10 cellular contexts compared by ENCODE assay signal in genomic region chr22:45290410-45290936, GRCh38. TPM values are rescaled to one million over a fixed set of nuclear protein-coding genes. Genes with fewer than 3 reads are reported as not detected.
DNase-seq lines count a peak whose midpoint lies in the region; ATAC-seq and TF ChIP-seq lines count a peak whose summit lies in the region.
"Had no signal": no experiment of that assay in that cellular context is flagged by ENCODE, and none has a peak within 500 bp of the region (broad histone marks: within the 10 kb centered on the region; RNA-seq: fewer than 3 reads in every experiment).

No MANE protein-coding gene starts in this region.

- H3K36me3 ChIP-seq in right atrium auricular region = no peaks in the 10 kb centered on the region
- H3K36me3 ChIP-seq in RWPE2 (ENCODE audit: low read depth) = no peaks in the 10 kb centered on the region
- no peaks in the 10 kb centered on the region for H3K36me3 ChIP-seq in heart right ventricle
- no peaks in the 10 kb centered on the region for H3K36me3 ChIP-seq in transverse colon

- H3K4me3 ChIP-seq in right atrium auricular region (no peak overlapping the region), RWPE2 (ENCODE audit: severe bottlenecking) (no peak overlapping the region), heart right ventricle (no peak overlapping the region), transverse colon (no peak overlapping the region)

- WGBS in heart right ventricle, 2 donors = 30 to 39% methylated on average over 18 of the region's 18 CpGs
- WGBS in transverse colon (ENCODE audit: low coverage in 1 of 2), 2 donors = 57 to 73% methylated on average over 6 to 18 of the region's 18 CpGs

- TF ChIP-seq POLR2A in transverse colon (IDR thresholded peaks at IDR 0.05) = no peak

- TF ChIP-seq CTCF in right atrium auricular region (IDR thresholded peaks at IDR 0.05) (no peak), RWPE2 (IDR thresholded peaks at IDR 0.05; ENCODE audit: poor library complexity, severe bottlenecking) (no peak), heart right ventricle (IDR thresholded peaks at IDR 0.05) (no peak), transverse colon (IDR thresholded peaks at IDR 0.05) (no peak)

- H3K27me3 ChIP-seq in right atrium auricular region = no peaks in the 10 kb centered on the region
- no peaks in the 10 kb centered on the region for H3K27me3 ChIP-seq in RWPE2 (ENCODE audit: insufficient read depth, poor library complexity, severe bottlenecking)
- H3K27me3 ChIP-seq in heart right ventricle = peaks cover 0 to 20% (median 0%) of the 10 kb centered on the region in 7 donors
- H3K27me3 ChIP-seq in transverse colon = no peaks in the 10 kb centered on the region

- H3K9me3 ChIP-seq in right atrium auricular region (no peaks in the 10 kb centered on the region), RWPE2 (ENCODE audit: severe bottlenecking) (no peaks in the 10 kb centered on the region), heart right ventricle (no peaks in the 10 kb centered on the region), transverse colon (no peaks in the 10 kb centered on the region)

- peaks cover 0 to 1% of the 10 kb centered on the region in 2 donors for H3K4me1 ChIP-seq in right atrium auricular region
- H3K4me1 ChIP-seq in RWPE2 (ENCODE audit: insufficient read depth, poor library complexity, severe bottlenecking) = no peaks in the 10 kb centered on the region
- H3K4me1 ChIP-seq in heart right ventricle = peaks cover 0 to 23% (median 0%) of the 10 kb centered on the region in 9 donors
- peaks cover 0 to 7% (median 0%) of the 10 kb centered on the region in 4 donors for H3K4me1 ChIP-seq in transverse colon

- DNase-seq in Right ventricle myocardium inferior (ENCODE audit: missing footprints) = peak; percentile 59
- DNase-seq in right atrium auricular region (ENCODE audit: low spot score) = no peak
- no peak for DNase-seq in RWPE2 (ENCODE audit: low spot score)
- no peak for DNase-seq in heart right ventricle
- DNase-seq in transverse colon = peak; percentile 38
- DNase-seq in midbrain (lab: John Stamatoyannopoulos, UW) = no peak
- DNase-seq: stimulated activated CD4-positive, alpha-beta T cell treated with anti-CD3 and anti-CD28 coated beads, Interleukin-15, amount 100 ng/mL, for 24 hours had no signal

- ATAC-seq in Right ventricle myocardium inferior (peak; percentile 51), RWPE2 (ENCODE audit: low read depth) (peak; percentile 66), heart right ventricle (peak in 7 of 8 donors; percentile 23 to 66 (median 48)), HG03108 (IDR thresholded peaks at IDR 0.05; ENCODE audit: unreplicated experiment) (no peak), HG03354 (IDR thresholded peaks at IDR 0.05; ENCODE audit: poor library complexity, severe bottlenecking, unreplicated experiment) (no peak)

- H3K27ac ChIP-seq in right atrium auricular region (no peak overlapping the region), RWPE2 (ENCODE audit: poor library complexity, severe bottlenecking) (no peak overlapping the region), heart right ventricle (no peak overlapping the region), transverse colon (no peak overlapping the region)

- intact Hi-C loops in Right ventricle myocardium inferior (cut with DNase I) = no loop called here
- intact Hi-C loops in heart right ventricle (cut with DNase I) = no loop called here
- intact Hi-C loops in transverse colon (cut with DNase I; ENCODE audit: low total_unique reads) = no loop called here

- in situ Hi-C loops in transverse colon (cut with MboI; ENCODE audit: low pct_ligation_motif_present in 1 of 4, low pct_unique_long_range_greater_than_20kb in 1 of 4, low sequenced_read_pairs in 3 of 4) = no loop called here

- TF ChIP-seq EP300 in transverse colon (IDR thresholded peaks at IDR 0.05; ENCODE audit: low read depth) = no peak

RNA-seq across cellular contexts. Expression of gene UPK3A, which starts 5.7 kb away (rescaled TPM):
- 0.54 TPM for total RNA-seq in Right ventricle myocardium inferior
- total RNA-seq in right atrium auricular region = not detected
- not detected for total RNA-seq in heart right ventricle
- polyA plus RNA-seq in heart right ventricle = under 1 TPM in 1 of 2 donors, not detected in 1; 0.48 TPM
- total RNA-seq in transverse colon = under 1 TPM in 1 of 4 donors, not detected in 3; 0.79 TPM
- total RNA-seq: CD8-positive, alpha-beta memory T cell had no signal
- polyA plus RNA-seq: CD8-positive, alpha-beta memory T cell had no signal

RNA-seq across cellular contexts. Expression of gene FAM118A, which starts 19.3 kb away (rescaled TPM):
- total RNA-seq in Right ventricle myocardium inferior = 18.7 TPM
- 10 to 100 TPM; 11.6 to 12.4 TPM for total RNA-seq in right atrium auricular region
- total RNA-seq in heart right ventricle = 10 to 100 TPM; 10.4 to 30.8 (median 16.3) TPM
- 10 to 100 TPM; 10.2 to 35.7 TPM for polyA plus RNA-seq in heart right ventricle
- total RNA-seq in transverse colon = 100 to 1,000 TPM in 2 of 4 donors, 10 to 100 TPM in 2; 46.0 to 424 (median 210) TPM

RNA-seq across cellular contexts. Expression of gene KIAA0930, which starts 49.8 kb away (rescaled TPM):
- total RNA-seq in Right ventricle myocardium inferior (22.3 TPM), right atrium auricular region (10 to 100 TPM; 13.0 to 20.4 TPM), heart right ventricle (10 to 100 TPM; 12.2 to 48.3 (median 16.9) TPM), transverse colon (10 to 100 TPM; 18.0 to 51.2 (median 25.1) TPM)
- 10 to 100 TPM in 1 of 2 donors, 1 to 10 TPM in 1; 9.1 to 16.2 TPM for polyA plus RNA-seq in heart right ventricle

Comparison
In these comparisons a context has a peak if more than half of its experiments do, and no peak if none do; other contexts are left out.
1. DNase-seq: peak in Right ventricle myocardium inferior (single experiment) and transverse colon (single experiment); none in right atrium auricular region (single experiment), RWPE2 (single experiment), heart right ventricle (0 of 2) and midbrain (single experiment).
2. ATAC-seq: peak in Right ventricle myocardium inferior (single experiment), RWPE2 (single experiment) and heart right ventricle (7 of 8); none in HG03108 (single experiment) and HG03354 (single experiment).